ENCODE assay signal across 20 cellular contexts in the genomic region with DNA sequence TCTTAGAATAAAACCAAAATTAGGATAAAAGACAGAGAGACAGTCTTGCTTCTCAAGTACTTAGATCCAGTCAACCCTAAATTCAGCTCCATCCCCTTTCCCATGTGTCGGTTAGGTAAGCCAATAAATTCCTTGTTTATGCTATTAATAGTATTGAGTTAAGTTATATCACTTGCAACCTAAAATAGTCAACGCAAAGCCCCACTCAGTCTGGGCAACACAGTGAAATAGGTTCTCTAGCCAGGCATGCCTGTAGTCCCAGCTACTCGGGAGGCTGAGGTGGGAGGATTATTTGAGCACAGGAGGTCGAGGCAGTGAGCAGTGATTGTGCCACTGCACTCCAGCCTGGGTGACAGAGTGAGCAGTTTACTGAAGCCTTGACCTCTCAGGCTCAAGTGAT.
"Had no signal": no experiment of that assay in that cellular context is flagged by ENCODE, and none has a peak within 500 bp of the region (broad histone marks: within the 10 kb centered on the region; RNA-seq: fewer than 3 reads in every experiment).

No MANE protein-coding gene starts in this region.

- H3K9me3 Mint-ChIP-seq: IgD-negative memory B cell had no signal

- H3K27ac ChIP-seq: HL-60, SJSA1, SK-N-MC had no signal

- H3K27ac Mint-ChIP-seq: IgD-negative memory B cell had no signal

- H3K27me3 Mint-ChIP-seq: IgD-negative memory B cell had no signal

- H3K4me1 Mint-ChIP-seq: IgD-negative memory B cell had no signal

- DNase-seq: KBM-7, MG63, NCI-H1092 treated with DMSO at 0.1 percent for 48 hours, NCI-H1436, NCI-H187, NCI-H2029, NCI-H2081 treated with DMSO at 0.1 percent for 48 hours, NCI-H2171, NCI-H226, NCI-H446, NCI-H510A, NCI-H524 treated with DMSO at 0.1 percent for 48 hours, NCI-H69, NCI-H774, RPMI8226, SIG-M5 had no signal

- H3K4me3 ChIP-seq: MG63, SJSA1, SK-N-MC had no signal

- H3K27me3 ChIP-seq: MG63, SJSA1 had no signal

- H3K4me1 ChIP-seq: SJSA1 had no signal

- H3K9me3 ChIP-seq: MG63, SJSA1 had no signal

- H3K4me3 Mint-ChIP-seq: IgD-negative memory B cell had no signal
